In the genomic region with DNA sequence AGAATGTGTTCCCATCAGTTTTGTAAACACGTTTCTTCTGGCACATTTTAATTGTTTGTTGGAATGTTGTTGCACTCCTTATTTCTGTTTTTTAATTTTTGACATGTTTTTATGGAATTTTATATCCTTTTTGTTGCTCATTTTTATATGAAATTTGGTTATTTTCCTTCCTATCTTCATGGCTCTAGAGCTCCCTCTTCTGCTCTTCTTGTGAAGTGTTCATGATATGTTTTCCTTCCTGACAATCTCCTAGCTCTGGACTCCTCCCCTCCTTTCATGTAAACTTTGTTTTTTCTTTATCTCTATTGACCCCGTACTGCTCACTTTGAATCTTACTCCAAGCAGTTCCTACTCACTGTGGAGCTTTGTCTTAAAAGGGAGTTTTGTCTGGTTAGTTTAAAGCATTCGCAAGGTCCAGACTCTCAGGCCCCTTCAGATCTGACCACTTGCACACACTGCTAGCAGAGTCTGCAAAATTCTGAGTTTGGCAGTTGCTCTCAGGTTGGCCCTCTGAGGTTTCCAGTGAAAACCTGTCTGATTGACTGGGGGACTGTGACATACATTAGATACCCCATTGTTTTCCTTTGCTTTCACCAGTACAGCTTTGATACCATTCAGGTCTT, we compare ENCODE assay signal across 8 cellular contexts.
DNase-seq lines count a peak whose midpoint lies in the region; ATAC-seq, FAIRE-seq and TF ChIP-seq lines count a peak whose summit lies in the region.

No MANE protein-coding gene starts in this region.

- intact Hi-C loops in Caco-2 (cut with micrococcal nuclease; ENCODE audit: unreplicated experiment) (loop anchor here (1.0 to 10.0 kb wide), 3 partner anchors 79 to 362 kb away; no protein-coding TSS in a partner anchor), testis (cut with DNase I; ENCODE audit: low total_unique reads) (no loop called here)

- peaks cover 5% of the 10 kb centered on the region for H3K27me3 Mint-ChIP-seq in Caco-2 (ENCODE audit: insufficient read depth, unreplicated experiment)

- no peaks in the 10 kb centered on the region for H3K27me3 ChIP-seq in Caco-2 (replicated peaks; ENCODE audit: control insufficient read depth, insufficient read depth, low read length)
- no peaks in the 10 kb centered on the region for H3K27me3 ChIP-seq in testis

- no peak overlapping the region for H3K4me3 ChIP-seq in Caco-2 (ENCODE audit: low read depth, low read length)
- H3K4me3 ChIP-seq in fibroblast of the aortic adventitia (ENCODE audit: low read depth, low read length) = no peak overlapping the region
- no peak overlapping the region for H3K4me3 ChIP-seq in testis

- no peaks in the 10 kb centered on the region for H3K9me3 Mint-ChIP-seq in Caco-2 (ENCODE audit: unreplicated experiment)

- H3K27ac ChIP-seq in testis = no peak overlapping the region

- H3K36me3 Mint-ChIP-seq in Caco-2 (ENCODE audit: insufficient read depth, unreplicated experiment) = no peaks in the 10 kb centered on the region

- CTCF ChIA-PET in Caco-2 (lab: Charles Lee) = interaction anchor here (0.6 to 1.4 kb wide), 2 partner anchors 9 to 78 kb away, joined by 3 to 7 read pairs; no protein-coding TSS in a partner anchor

- no peaks in the 10 kb centered on the region for H3K4me1 ChIP-seq in Caco-2
- H3K4me1 ChIP-seq in testis = peaks cover 11% of the 10 kb centered on the region

- no peaks in the 10 kb centered on the region for H3K4me1 Mint-ChIP-seq in Caco-2 (ENCODE audit: low read depth, unreplicated experiment)

- POLR2A ChIA-PET in Caco-2 (lab: Charles Lee) = no interaction called here

- WGBS in testis, 2 donors = 40 to 46% methylated on average over 3 of the region's 3 CpGs

- TF ChIP-seq CTCF in Caco-2 (IDR thresholded peaks at IDR 0.05; ENCODE audit: insufficient read depth in 1 of 2, low read depth in 1 of 2, low read length in 1 of 2, severe bottlenecking in 1 of 2, unreplicated experiment in 1 of 2) = peak; percentile 60 to 66
- TF ChIP-seq CTCF in fibroblast of the aortic adventitia (IDR thresholded peaks at IDR 0.05; ENCODE audit: insufficient read depth, low read length) = peak; percentile 75
- peak; percentile 43 to 53 (median 49) for TF ChIP-seq CTCF in testis (IDR thresholded peaks at IDR 0.05)

- no peak for FAIRE-seq in H54 (lab: Jason Lieb, UNC)

- no peak for TF ChIP-seq POLR2A in H54 (IDR thresholded peaks at IDR 0.05; ENCODE audit: low read depth, low read length)
- no peak for TF ChIP-seq POLR2A in testis (IDR thresholded peaks at IDR 0.05)

- H3K36me3 ChIP-seq in Caco-2 (ENCODE audit: control insufficient read depth, insufficient read depth, low read length) = no peaks in the 10 kb centered on the region; the same call in 1 of the 2 replicates
- no peaks in the 10 kb centered on the region for H3K36me3 ChIP-seq in testis (ENCODE audit: low read depth, missing control alignments)

- DNase-seq in Caco-2 = peak in 1 of 2 experiments; percentile 22
- peak; percentile 6 for DNase-seq in H54 (ENCODE audit: insufficient read length, low spot score)
- DNase-seq in OCI-M1 (lab: John Stamatoyannopoulos, UW) = peak; percentile 73
- DNase-seq in fibroblast of the aortic adventitia (ENCODE audit: low read depth) = peak; percentile 59
- no peak for DNase-seq in testis
- no peak for DNase-seq in NCI-H2029 (lab: John Stamatoyannopoulos, UW)
- DNase-seq in HK-2 (ENCODE audit: unreplicated experiment) = no peak

- no peak for ATAC-seq in GM21717 (IDR thresholded peaks at IDR 0.05; ENCODE audit: unreplicated experiment)

- no peak overlapping the region for H3K27ac Mint-ChIP-seq in Caco-2 (ENCODE audit: unreplicated experiment)

- H3K9me3 ChIP-seq in Caco-2 (no peaks in the 10 kb centered on the region), testis (no peaks in the 10 kb centered on the region)

- H3K4me3 Mint-ChIP-seq in Caco-2 (ENCODE audit: unreplicated experiment) = no peak overlapping the region

- BruUV-seq in Caco-2 (replicated peaks; lab: Mats Ljungman, UMichigan) = no TSS peak

Comparison
In these comparisons a context has a peak if more than half of its experiments do, and no peak if none do; other contexts are left out.
1. DNase-seq: peak in H54 (single experiment), OCI-M1 (single experiment) and fibroblast of the aortic adventitia (single experiment); none in testis (single experiment), NCI-H2029 (single experiment) and HK-2 (single experiment).
2. Peak in every context shown above with its lines, with median percentiles within 50 percentile points of each other: CTCF ChIP-seq.